In the genomic region with DNA sequence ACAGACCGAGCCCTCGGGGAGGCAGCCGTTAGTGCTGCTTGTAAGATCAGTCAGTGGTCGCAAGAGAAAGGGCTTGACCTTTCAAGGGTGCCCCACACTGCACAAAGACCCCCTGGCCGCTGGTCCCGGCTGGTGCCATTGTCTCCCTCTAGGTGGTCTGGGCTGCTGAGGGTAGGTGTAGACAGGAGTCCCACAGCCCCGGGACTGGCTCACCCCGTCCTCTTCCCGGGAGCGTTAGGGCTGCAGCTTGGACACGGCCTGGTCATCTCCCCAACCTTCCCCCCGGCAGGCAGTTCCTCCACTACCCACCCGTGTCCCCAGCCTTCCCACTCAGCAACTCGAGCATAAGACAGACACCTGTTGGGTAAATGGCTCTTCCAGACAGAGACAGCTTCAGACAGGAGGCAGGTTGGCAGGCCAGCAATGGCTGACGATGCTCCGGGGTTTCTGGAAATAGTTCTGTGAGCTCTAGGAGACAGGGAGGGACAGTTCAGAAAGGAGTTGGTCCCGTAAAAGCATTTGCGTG, we compare ENCODE assay signal across 10 cellular contexts. TPM values are rescaled to one million over a fixed set of nuclear protein-coding genes. Genes with fewer than 3 reads are reported as not detected.
DNase-seq lines count a peak whose midpoint lies in the region; ATAC-seq and TF ChIP-seq lines count a peak whose summit lies in the region.
"Had no signal": no experiment of that assay in that cellular context is flagged by ENCODE, and none has a peak within 500 bp of the region (broad histone marks: within the 10 kb centered on the region; RNA-seq: fewer than 3 reads in every experiment).

No MANE protein-coding gene starts in this region.

- H4K20me1 ChIP-seq in SK-N-SH (ENCODE audit: insufficient read depth) (no peaks in the 10 kb centered on the region), hepatocyte (ENCODE audit: insufficient read depth, poor library complexity, severe bottlenecking) (no peaks in the 10 kb centered on the region)

- CTCF ChIA-PET in SK-N-SH (lab: Yijun Ruan, JAX): interaction anchor here (0.7 to 5.7 kb wide), 7 partner anchors 10 to 134 kb away, joined by 3 to 48 read pairs (median 5); no protein-coding TSS in a partner anchor

- H3K27me3 Mint-ChIP-seq in osteocyte (ENCODE audit: unreplicated experiment): peaks cover 27% of the 10 kb centered on the region

- H3K36me3 Mint-ChIP-seq in osteocyte (ENCODE audit: unreplicated experiment): no peaks in the 10 kb centered on the region

- H3K79me2 ChIP-seq in SK-N-SH (ENCODE audit: insufficient read depth) (no peaks in the 10 kb centered on the region), hepatocyte (no peaks in the 10 kb centered on the region)

- no peak overlapping the region for H3K4me3 ChIP-seq in SK-N-SH (ENCODE audit: low read depth in 2 of 2, low read length in 1 of 2)
- H3K4me3 ChIP-seq in SK-N-MC: peak overlapping the region; percentile 82
- no peak overlapping the region for H3K4me3 ChIP-seq in hepatocyte

- H3F3A ChIP-seq in SK-N-SH (replicated peaks; ENCODE audit: insufficient read depth): no peaks in the 10 kb centered on the region

- H3K27ac ChIP-seq in SK-N-SH (ENCODE audit: low read depth in 2 of 2, low read length in 1 of 2): no peak overlapping the region
- no peak overlapping the region for H3K27ac ChIP-seq in SK-N-MC
- no peak overlapping the region for H3K27ac ChIP-seq in hepatocyte
- H3K27ac ChIP-seq: 22Rv1 had no signal

- 9% methylated on average over 8 of the region's 18 CpGs for WGBS in SK-N-SH (ENCODE audit: low lambda C conversion rate)
- WGBS in hepatocyte (ENCODE audit: low lambda C conversion rate, missing lambda C conversion rate): 59% methylated on average over 18 of the region's 18 CpGs

- DNase-seq in SK-N-SH (no peak), SK-N-MC (ENCODE audit: low read depth, low spot score) (no peak), hepatocyte (ENCODE audit: low spot score) (no peak), osteocyte (ENCODE audit: extremely low spot score, unreplicated experiment) (no peak)
- DNase-seq: NCI-H226 had no signal

- no peak overlapping the region for H2AFZ ChIP-seq in SK-N-SH (ENCODE audit: low read depth)
- peak overlapping the region; percentile 96 for H2AFZ ChIP-seq in hepatocyte

- ATAC-seq in SK-N-SH treated with all-trans-retinoic acid at 6 μM for 48 hours (no peak), GM18511 (IDR thresholded peaks at IDR 0.05; ENCODE audit: unreplicated experiment) (no peak), GM19452 (IDR thresholded peaks at IDR 0.05; ENCODE audit: unreplicated experiment) (no peak), HG02798 (IDR thresholded peaks at IDR 0.05; ENCODE audit: poor library complexity, unreplicated experiment) (no peak)

- H3K4me3 Mint-ChIP-seq in osteocyte (ENCODE audit: unreplicated experiment): peak overlapping the region; percentile 48

- H3K9me2 ChIP-seq in SK-N-SH: no peaks in the 10 kb centered on the region
- no peaks in the 10 kb centered on the region for H3K9me2 ChIP-seq in hepatocyte (replicated peaks; ENCODE audit: insufficient read depth)

- H3K9me3 ChIP-seq in SK-N-SH: no peaks in the 10 kb centered on the region
- no peaks in the 10 kb centered on the region for H3K9me3 ChIP-seq in SK-N-MC (ENCODE audit: low read depth, low read length)
- H3K9me3 ChIP-seq in hepatocyte (ENCODE audit: low read depth): no peaks in the 10 kb centered on the region

- TF ChIP-seq EP300 in SK-N-SH (IDR thresholded peaks at IDR 0.05; ENCODE audit: borderline replicate concordance in 1 of 2, low read depth in 1 of 2, low read length in 1 of 2): no peak

- POLR2A ChIA-PET in SK-N-SH (lab: Yijun Ruan, JAX): no interaction called here

- H3K9ac ChIP-seq in SK-N-SH (no peak overlapping the region), SK-N-MC (ENCODE audit: insufficient read length) (no peak overlapping the region)

- TF ChIP-seq CTCF in SK-N-SH (IDR thresholded peaks at IDR 0.05) (no peak), hepatocyte (IDR thresholded peaks at IDR 0.05; ENCODE audit: poor library complexity) (no peak), osteocyte (IDR thresholded peaks at IDR 0.05) (no peak)

- H3K9me3 Mint-ChIP-seq in osteocyte (ENCODE audit: unreplicated experiment): no peaks in the 10 kb centered on the region

- H3K4me1 ChIP-seq in SK-N-SH (ENCODE audit: control insufficient read depth in 1 of 2, insufficient read depth in 2 of 2, low read depth in 1 of 2, low read length in 1 of 2): peaks cover 4 to 15% of the 10 kb centered on the region in 2 experiments; a peak in 2 of 4 replicates
- H3K4me1 ChIP-seq in hepatocyte (ENCODE audit: insufficient read depth): peaks cover 12% of the 10 kb centered on the region

- H3K27me3 ChIP-seq in SK-N-SH (ENCODE audit: insufficient read depth) (peaks cover 71% of the 10 kb centered on the region), hepatocyte (peaks cover 29% of the 10 kb centered on the region)

- TF ChIP-seq RAD21 in SK-N-SH (IDR thresholded peaks at IDR 0.05; ENCODE audit: low read length): no peak

- no peak overlapping the region for H3K27ac Mint-ChIP-seq in osteocyte (ENCODE audit: unreplicated experiment)

- H3K36me3 ChIP-seq in SK-N-SH (replicated peaks in 1 of 2; ENCODE audit: control insufficient read depth in 1 of 2, insufficient read depth in 2 of 2, low read length in 1 of 2): no peaks in the 10 kb centered on the region
- no peaks in the 10 kb centered on the region for H3K36me3 ChIP-seq in SK-N-MC (ENCODE audit: insufficient read depth, low read length)
- H3K36me3 ChIP-seq in hepatocyte (replicated peaks; ENCODE audit: insufficient read depth, low read depth): no peaks in the 10 kb centered on the region

- H3K4me1 Mint-ChIP-seq in osteocyte (ENCODE audit: unreplicated experiment): peaks cover 8% of the 10 kb centered on the region

- H3K4me2 ChIP-seq in SK-N-SH (peak overlapping the region; percentile 95), hepatocyte (peak overlapping the region; percentile 100)

TF ChIP-seq in SK-N-SH, 30 proteins besides CTCF, POLR2A, EP300 and RAD21 (continues in another document):
- TF ChIP-seq, protein P1, sequence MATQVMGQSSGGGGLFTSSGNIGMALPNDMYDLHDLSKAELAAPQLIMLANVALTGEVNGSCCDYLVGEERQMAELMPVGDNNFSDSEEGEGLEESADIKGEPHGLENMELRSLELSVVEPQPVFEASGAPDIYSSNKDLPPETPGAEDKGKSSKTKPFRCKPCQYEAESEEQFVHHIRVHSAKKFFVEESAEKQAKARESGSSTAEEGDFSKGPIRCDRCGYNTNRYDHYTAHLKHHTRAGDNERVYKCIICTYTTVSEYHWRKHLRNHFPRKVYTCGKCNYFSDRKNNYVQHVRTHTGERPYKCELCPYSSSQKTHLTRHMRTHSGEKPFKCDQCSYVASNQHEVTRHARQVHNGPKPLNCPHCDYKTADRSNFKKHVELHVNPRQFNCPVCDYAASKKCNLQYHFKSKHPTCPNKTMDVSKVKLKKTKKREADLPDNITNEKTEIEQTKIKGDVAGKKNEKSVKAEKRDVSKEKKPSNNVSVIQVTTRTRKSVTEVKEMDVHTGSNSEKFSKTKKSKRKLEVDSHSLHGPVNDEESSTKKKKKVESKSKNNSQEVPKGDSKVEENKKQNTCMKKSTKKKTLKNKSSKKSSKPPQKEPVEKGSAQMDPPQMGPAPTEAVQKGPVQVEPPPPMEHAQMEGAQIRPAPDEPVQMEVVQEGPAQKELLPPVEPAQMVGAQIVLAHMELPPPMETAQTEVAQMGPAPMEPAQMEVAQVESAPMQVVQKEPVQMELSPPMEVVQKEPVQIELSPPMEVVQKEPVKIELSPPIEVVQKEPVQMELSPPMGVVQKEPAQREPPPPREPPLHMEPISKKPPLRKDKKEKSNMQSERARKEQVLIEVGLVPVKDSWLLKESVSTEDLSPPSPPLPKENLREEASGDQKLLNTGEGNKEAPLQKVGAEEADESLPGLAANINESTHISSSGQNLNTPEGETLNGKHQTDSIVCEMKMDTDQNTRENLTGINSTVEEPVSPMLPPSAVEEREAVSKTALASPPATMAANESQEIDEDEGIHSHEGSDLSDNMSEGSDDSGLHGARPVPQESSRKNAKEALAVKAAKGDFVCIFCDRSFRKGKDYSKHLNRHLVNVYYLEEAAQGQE (IDR thresholded peaks at IDR 0.05; ENCODE audit: low read depth, low read length): no peak
- no peak for TF ChIP-seq ELF1 (IDR thresholded peaks at IDR 0.05)

TF ChIP-seq in SK-N-SH treated with all-trans-retinoic acid at 6 μM for 48 hours, 23 proteins besides CTCF, POLR2A, EP300 and RAD21 (continues in another document):
- TF ChIP-seq, protein P2, sequence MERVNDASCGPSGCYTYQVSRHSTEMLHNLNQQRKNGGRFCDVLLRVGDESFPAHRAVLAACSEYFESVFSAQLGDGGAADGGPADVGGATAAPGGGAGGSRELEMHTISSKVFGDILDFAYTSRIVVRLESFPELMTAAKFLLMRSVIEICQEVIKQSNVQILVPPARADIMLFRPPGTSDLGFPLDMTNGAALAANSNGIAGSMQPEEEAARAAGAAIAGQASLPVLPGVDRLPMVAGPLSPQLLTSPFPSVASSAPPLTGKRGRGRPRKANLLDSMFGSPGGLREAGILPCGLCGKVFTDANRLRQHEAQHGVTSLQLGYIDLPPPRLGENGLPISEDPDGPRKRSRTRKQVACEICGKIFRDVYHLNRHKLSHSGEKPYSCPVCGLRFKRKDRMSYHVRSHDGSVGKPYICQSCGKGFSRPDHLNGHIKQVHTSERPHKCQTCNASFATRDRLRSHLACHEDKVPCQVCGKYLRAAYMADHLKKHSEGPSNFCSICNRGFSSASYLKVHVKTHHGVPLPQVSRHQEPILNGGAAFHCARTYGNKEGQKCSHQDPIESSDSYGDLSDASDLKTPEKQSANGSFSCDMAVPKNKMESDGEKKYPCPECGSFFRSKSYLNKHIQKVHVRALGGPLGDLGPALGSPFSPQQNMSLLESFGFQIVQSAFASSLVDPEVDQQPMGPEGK (CRISPR knock-in tag; IDR thresholded peaks at IDR 0.05; ENCODE audit: borderline replicate concordance): no peak

RNA-seq across cellular contexts. Expression of a gene that starts 15.3 kb away (rescaled TPM):
- polyA plus RNA-seq in SK-N-SH (2012; rRNA removed) (22.1 and 25.9 TPM in 2 replicates), hepatocyte (45.3 and 47.6 TPM in 2 replicates)
- polyA plus RNA-seq in SK-N-SH (2012; cell fraction: cytosol; rRNA removed): 14.6 and 21.9 TPM in 2 replicates
- polyA plus RNA-seq in SK-N-SH (2012; cell fraction: nucleus; rRNA removed): 31.1 and 36.2 TPM in 2 replicates
- total RNA-seq in hepatocyte (32.9 and 37.8 TPM in 2 replicates), osteocyte (34.0 and 38.2 TPM in 2 replicates)

RNA-seq across cellular contexts. Expression of a gene that starts 38.9 kb away (rescaled TPM):
- 18.4 and 22.1 TPM in 2 replicates for polyA plus RNA-seq in SK-N-SH (2012; rRNA removed)
- polyA plus RNA-seq in SK-N-SH (2012; cell fraction: cytosol; rRNA removed): 11.0 and 14.6 TPM in 2 replicates
- 32.2 and 32.4 TPM in 2 replicates for polyA plus RNA-seq in SK-N-SH (2012; cell fraction: nucleus; rRNA removed)
- 12.3 and 13.0 TPM in 2 replicates for total RNA-seq in hepatocyte
- polyA plus RNA-seq in hepatocyte: 7.1 and 11.0 TPM in 2 replicates
- 40.1 and 41.4 TPM in 2 replicates for total RNA-seq in osteocyte
